In the genomic region with DNA sequence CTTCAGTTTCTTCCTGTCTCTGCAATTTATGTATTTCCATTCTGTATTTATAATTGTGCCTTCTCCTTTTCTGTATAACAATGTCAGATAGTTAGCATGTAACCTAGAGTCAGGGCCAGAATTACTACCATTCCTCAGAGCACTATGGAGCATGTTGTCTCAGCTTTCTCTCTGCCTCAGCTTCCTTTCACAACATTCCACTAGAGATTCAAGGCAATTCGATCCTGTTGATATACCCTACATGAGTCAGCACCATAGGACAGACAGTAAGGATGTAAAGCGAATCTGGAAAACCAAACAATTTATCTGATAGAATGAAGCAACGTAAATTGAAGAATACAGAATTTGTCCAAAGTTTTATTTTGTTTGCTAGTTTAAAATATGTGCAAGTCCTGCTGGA, we compare ENCODE assay signal across 23 cellular contexts.
DNase-seq lines count a peak whose midpoint lies in the region; ATAC-seq and TF ChIP-seq lines count a peak whose summit lies in the region.
"Had no signal": no experiment of that assay in that cellular context is flagged by ENCODE, and none has a peak within 500 bp of the region (broad histone marks: within the 10 kb centered on the region; RNA-seq: fewer than 3 reads in every experiment).

No MANE protein-coding gene starts in this region.

- peak overlapping the region; percentile 82 for H3K27ac ChIP-seq in mesodermal cell (ENCODE audit: low read depth, low read length, severe bottlenecking)
- H3K27ac ChIP-seq: C4-2B, HL-60 had no signal

- no peak for ATAC-seq in WTC11
- ATAC-seq in GM18907 (IDR thresholded peaks at IDR 0.05; ENCODE audit: unreplicated experiment): no peak
- ATAC-seq in GM18909 (IDR thresholded peaks at IDR 0.05; ENCODE audit: poor library complexity, unreplicated experiment): no peak

- no peak overlapping the region for H3K4me3 ChIP-seq in mesodermal cell (ENCODE audit: extremely low read depth, insufficient read depth, low read length, poor library complexity, severe bottlenecking)
- no peak overlapping the region for H3K4me3 ChIP-seq in lower leg skin (ENCODE audit: low read depth, poor library complexity, severe bottlenecking)

- peak overlapping the region; percentile 0; the same call in 1 of the 2 replicates for H3K27ac Mint-ChIP-seq in WTC11
- H3K27ac Mint-ChIP-seq: CD8-positive, alpha-beta memory T cell had no signal

- H3K9me3 Mint-ChIP-seq in WTC11: peaks cover 11% of the 10 kb centered on the region

- H3K27me3 Mint-ChIP-seq in WTC11 (ENCODE audit: low read depth): no peaks in the 10 kb centered on the region
- H3K27me3 Mint-ChIP-seq: CD8-positive, alpha-beta memory T cell had no signal

- peaks cover 29% of the 10 kb centered on the region for H3K4me1 Mint-ChIP-seq in WTC11
- H3K4me1 Mint-ChIP-seq: CD8-positive, alpha-beta memory T cell had no signal

- H3K4me1 ChIP-seq in mesodermal cell (ENCODE audit: control insufficient read depth, insufficient read depth, low read length, poor library complexity, severe bottlenecking): peaks cover 22% of the 10 kb centered on the region

- POLR2A ChIA-PET in WTC11 (lab: Charles Lee): interaction anchor here (0.7 kb wide), 1 partner anchor 23 kb away, joined by 3 read pairs; no protein-coding TSS in a partner anchor

- H3K36me3 Mint-ChIP-seq in WTC11: peaks cover 12% of the 10 kb centered on the region; the same call in 1 of the 2 replicates
- H3K36me3 Mint-ChIP-seq: CD8-positive, alpha-beta memory T cell had no signal

- no peaks in the 10 kb centered on the region for H3K36me3 ChIP-seq in mesodermal cell (ENCODE audit: control insufficient read depth, insufficient read depth, low read length)

- no peak overlapping the region for H3K4me3 Mint-ChIP-seq in WTC11
- H3K4me3 Mint-ChIP-seq: CD8-positive, alpha-beta memory T cell had no signal

- TF ChIP-seq CTCF in WTC11 (IDR thresholded peaks at IDR 0.05) (no peak), lower leg skin (IDR thresholded peaks at IDR 0.05) (no peak)

- no peaks in the 10 kb centered on the region for H3K9me3 ChIP-seq in mesodermal cell (ENCODE audit: control insufficient read depth, low read length)

- intact Hi-C loops in lower leg skin (cut with DNase I; ENCODE audit: low total_unique reads): no loop called here

- CTCF ChIA-PET in WTC11 (lab: Charles Lee): interaction anchor here (1.0 to 1.3 kb wide), 2 partner anchors 14 to 15 kb away, joined by 3 read pairs; no protein-coding TSS in a partner anchor

- peak; percentile 6 for DNase-seq in EL
- no peak for DNase-seq in WTC11 (ENCODE audit: low spot score)
- peak; percentile 2 for DNase-seq in fibroblast of gingiva (ENCODE audit: low read depth)
- no peak for DNase-seq in lower leg skin (ENCODE audit: low spot score in 2 of 2)
- no peak for DNase-seq in RKO (ENCODE audit: low spot score)
- DNase-seq: 8988T; Calu3; CD8-positive, alpha-beta memory T cell; DMS153; GF-D8; KG1; NCI-H1092 treated with DMSO at 0.1 percent for 48 hours; NCI-H1436 treated with DMSO at 0.1 percent for 48 hours; NCI-H2029 treated with DMSO at 0.1 percent for 48 hours; NCI-H345; NCI-H524; NCI-H774; Right ventricle myocardium superior had no signal

- 54 to 100% methylated on average over 2 to 3 of the region's 3 CpGs for WGBS in mesodermal cell (ENCODE audit: insufficient coverage in 2 of 2), 2 experiments
- 85 to 86% methylated on average over 3 of the region's 3 CpGs for WGBS in lower leg skin, 2 donors

- TF ChIP-seq POLR2A in lower leg skin (IDR thresholded peaks at IDR 0.05): no peak

TF ChIP-seq in WTC11, 78 proteins besides CTCF, POLR2A, EP300 and RAD21:
- TF ChIP-seq, protein P1, sequence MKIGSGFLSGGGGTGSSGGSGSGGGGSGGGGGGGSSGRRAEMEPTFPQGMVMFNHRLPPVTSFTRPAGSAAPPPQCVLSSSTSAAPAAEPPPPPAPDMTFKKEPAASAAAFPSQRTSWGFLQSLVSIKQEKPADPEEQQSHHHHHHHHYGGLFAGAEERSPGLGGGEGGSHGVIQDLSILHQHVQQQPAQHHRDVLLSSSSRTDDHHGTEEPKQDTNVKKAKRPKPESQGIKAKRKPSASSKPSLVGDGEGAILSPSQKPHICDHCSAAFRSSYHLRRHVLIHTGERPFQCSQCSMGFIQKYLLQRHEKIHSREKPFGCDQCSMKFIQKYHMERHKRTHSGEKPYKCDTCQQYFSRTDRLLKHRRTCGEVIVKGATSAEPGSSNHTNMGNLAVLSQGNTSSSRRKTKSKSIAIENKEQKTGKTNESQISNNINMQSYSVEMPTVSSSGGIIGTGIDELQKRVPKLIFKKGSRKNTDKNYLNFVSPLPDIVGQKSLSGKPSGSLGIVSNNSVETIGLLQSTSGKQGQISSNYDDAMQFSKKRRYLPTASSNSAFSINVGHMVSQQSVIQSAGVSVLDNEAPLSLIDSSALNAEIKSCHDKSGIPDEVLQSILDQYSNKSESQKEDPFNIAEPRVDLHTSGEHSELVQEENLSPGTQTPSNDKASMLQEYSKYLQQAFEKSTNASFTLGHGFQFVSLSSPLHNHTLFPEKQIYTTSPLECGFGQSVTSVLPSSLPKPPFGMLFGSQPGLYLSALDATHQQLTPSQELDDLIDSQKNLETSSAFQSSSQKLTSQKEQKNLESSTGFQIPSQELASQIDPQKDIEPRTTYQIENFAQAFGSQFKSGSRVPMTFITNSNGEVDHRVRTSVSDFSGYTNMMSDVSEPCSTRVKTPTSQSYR (CRISPR knock-in tag; IDR thresholded peaks at IDR 0.05): no peak
- no peak for TF ChIP-seq RORB (CRISPR knock-in tag; IDR thresholded peaks at IDR 0.05)
- TF ChIP-seq, protein P2, sequence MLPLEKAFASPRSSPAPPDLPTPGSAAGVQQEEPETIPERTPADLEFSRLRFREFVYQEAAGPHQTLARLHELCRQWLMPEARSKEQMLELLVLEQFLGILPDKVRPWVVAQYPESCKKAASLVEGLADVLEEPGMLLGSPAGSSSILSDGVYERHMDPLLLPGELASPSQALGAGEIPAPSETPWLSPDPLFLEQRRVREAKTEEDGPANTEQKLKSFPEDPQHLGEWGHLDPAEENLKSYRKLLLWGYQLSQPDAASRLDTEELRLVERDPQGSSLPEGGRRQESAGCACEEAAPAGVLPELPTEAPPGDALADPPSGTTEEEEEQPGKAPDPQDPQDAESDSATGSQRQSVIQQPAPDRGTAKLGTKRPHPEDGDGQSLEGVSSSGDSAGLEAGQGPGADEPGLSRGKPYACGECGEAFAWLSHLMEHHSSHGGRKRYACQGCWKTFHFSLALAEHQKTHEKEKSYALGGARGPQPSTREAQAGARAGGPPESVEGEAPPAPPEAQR (CRISPR knock-in tag; IDR thresholded peaks at IDR 0.05): no peak
- TF ChIP-seq, protein P3, sequence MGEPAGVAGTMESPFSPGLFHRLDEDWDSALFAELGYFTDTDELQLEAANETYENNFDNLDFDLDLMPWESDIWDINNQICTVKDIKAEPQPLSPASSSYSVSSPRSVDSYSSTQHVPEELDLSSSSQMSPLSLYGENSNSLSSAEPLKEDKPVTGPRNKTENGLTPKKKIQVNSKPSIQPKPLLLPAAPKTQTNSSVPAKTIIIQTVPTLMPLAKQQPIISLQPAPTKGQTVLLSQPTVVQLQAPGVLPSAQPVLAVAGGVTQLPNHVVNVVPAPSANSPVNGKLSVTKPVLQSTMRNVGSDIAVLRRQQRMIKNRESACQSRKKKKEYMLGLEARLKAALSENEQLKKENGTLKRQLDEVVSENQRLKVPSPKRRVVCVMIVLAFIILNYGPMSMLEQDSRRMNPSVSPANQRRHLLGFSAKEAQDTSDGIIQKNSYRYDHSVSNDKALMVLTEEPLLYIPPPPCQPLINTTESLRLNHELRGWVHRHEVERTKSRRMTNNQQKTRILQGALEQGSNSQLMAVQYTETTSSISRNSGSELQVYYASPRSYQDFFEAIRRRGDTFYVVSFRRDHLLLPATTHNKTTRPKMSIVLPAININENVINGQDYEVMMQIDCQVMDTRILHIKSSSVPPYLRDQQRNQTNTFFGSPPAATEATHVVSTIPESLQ (CRISPR knock-in tag; IDR thresholded peaks at IDR 0.05): no peak
TF ChIP-seq in WTC11: peak in this region for 0.

Comparison
In these comparisons a context has a peak if more than half of its experiments do, and no peak if none do; other contexts are left out.
1. DNase-seq: peak in EL (single experiment) and fibroblast of gingiva (single experiment); none in WTC11 (single experiment), lower leg skin (0 of 2) and RKO (single experiment).